In the genomic region with DNA sequence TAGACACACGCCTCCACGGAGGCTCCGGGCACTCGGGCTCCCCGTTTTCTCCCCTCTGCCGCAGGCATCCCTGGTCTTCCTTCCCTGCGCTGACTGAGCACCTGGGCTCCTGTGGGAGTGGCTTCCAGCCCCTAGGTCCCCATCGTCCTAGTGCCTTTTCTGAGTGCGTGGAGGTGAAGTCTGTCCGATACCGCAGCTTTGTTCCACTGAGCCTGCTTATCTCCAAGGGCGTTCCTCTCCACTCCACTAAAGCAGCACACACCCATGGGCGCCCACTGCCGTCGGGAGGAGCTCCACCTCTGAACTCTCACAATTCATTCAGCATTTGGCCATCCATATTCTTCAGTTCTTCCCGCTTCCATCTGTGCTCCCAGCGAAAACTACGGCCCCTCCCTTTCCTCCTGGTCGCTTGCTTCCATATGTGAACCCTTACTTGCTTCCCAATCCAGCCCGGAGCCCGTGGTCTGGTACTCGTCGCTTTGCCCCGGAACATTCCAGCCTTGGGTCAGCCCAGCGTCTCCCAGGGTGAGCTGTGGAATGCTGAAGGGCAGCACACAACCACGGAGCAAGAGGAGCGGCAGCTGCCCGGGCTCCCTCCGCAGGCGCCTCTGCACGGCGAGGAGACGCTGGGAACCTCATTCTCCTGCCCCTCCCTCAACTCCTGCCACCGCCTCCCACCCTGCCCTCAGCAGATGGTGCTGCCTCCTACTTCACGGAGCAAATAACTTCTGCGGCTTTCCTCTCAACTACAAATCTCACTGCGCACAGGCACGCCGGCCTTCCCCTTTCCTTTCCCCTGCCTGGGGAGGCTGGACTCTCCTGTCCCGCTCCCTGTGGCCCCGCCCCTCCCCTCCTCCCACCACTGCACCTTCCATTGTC, we compare ENCODE assay signal across 9 cellular contexts. TPM values are rescaled to one million over a fixed set of nuclear protein-coding genes. Genes with fewer than 3 reads are reported as not detected.
A peak's percentile ranks its signal among the peaks of the same experiment; 100 is the strongest.
DNase-seq lines count a peak whose midpoint lies in the region; ATAC-seq and TF ChIP-seq lines count a peak whose summit lies in the region.
"Had no signal": no experiment of that assay in that cellular context is flagged by ENCODE, and none has a peak within 500 bp of the region (broad histone marks: within the 10 kb centered on the region; RNA-seq: fewer than 3 reads in every experiment).

No MANE protein-coding gene starts in this region.

- H3K27ac Mint-ChIP-seq in stimulated activated memory B cell treated with anti-CD40 and anti-IgM and Interleukin-4, amounts not matched to agents 10 μg/mL and 1 μg/mL and 100 μg/mL, for 72 hours: peak overlapping the region; percentile 70

- no peak for TF ChIP-seq POLR2A in lower leg skin (IDR thresholded peaks at IDR 0.05)

- WGBS in ectodermal cell, 2 experiments: 3 to 5% methylated on average over 41 of the region's 41 CpGs
- WGBS in lower leg skin, 2 donors: 1 to 2% methylated on average over 41 of the region's 41 CpGs

- intact Hi-C loops in lower leg skin (cut with DNase I; ENCODE audit: low total_unique reads): no loop called here

- no peaks in the 10 kb centered on the region for H3K79me2 ChIP-seq in DND-41 (ENCODE audit: insufficient read depth, low read length)

- peaks cover 21% of the 10 kb centered on the region for H3K36me3 Mint-ChIP-seq in stimulated activated memory B cell treated with anti-CD40 and anti-IgM and Interleukin-4, amounts not matched to agents 10 μg/mL and 1 μg/mL and 100 μg/mL, for 72 hours

- peaks cover 30% of the 10 kb centered on the region for H3K27me3 ChIP-seq in DND-41 (ENCODE audit: insufficient read depth, low read length, poor library complexity)
- H3K27me3 ChIP-seq in ectodermal cell (ENCODE audit: control insufficient read depth, insufficient read depth, low read length, poor library complexity, severe bottlenecking): peaks cover 26% of the 10 kb centered on the region

- H3K27me3 Mint-ChIP-seq in stimulated activated memory B cell treated with anti-CD40 and anti-IgM and Interleukin-4, amounts not matched to agents 10 μg/mL and 1 μg/mL and 100 μg/mL, for 72 hours: peaks cover 24% of the 10 kb centered on the region

- no peak overlapping the region for H3K27ac ChIP-seq in DND-41 (ENCODE audit: low read length)
- peak overlapping the region; percentile 1 for H3K27ac ChIP-seq in ectodermal cell (ENCODE audit: insufficient read depth, low read depth, low read length, poor library complexity, severe bottlenecking)

- H3K4me3 Mint-ChIP-seq in stimulated activated memory B cell treated with anti-CD40 and anti-IgM and Interleukin-4, amounts not matched to agents 10 μg/mL and 1 μg/mL and 100 μg/mL, for 72 hours: peak overlapping the region; percentile 88

- H3K4me1 Mint-ChIP-seq in stimulated activated memory B cell treated with anti-CD40 and anti-IgM and Interleukin-4, amounts not matched to agents 10 μg/mL and 1 μg/mL and 100 μg/mL, for 72 hours: peaks cover 23% of the 10 kb centered on the region

- TF ChIP-seq CTCF in DND-41 (IDR thresholded peaks at IDR 0.05; ENCODE audit: borderline replicate concordance, extremely low read depth, low read length, poor library complexity, severe bottlenecking): peak; percentile 22
- TF ChIP-seq CTCF in lower leg skin (IDR thresholded peaks at IDR 0.05): no peak

- H2AFZ ChIP-seq in DND-41 (ENCODE audit: low read depth, low read length): no peak overlapping the region; the same call in 1 of the 2 replicates

- peak; percentile 73 for ATAC-seq in DND-41 (ENCODE audit: insufficient read depth, low read depth)
- ATAC-seq in stimulated activated memory B cell treated with anti-CD40 and anti-IgM and Interleukin-4, amounts not matched to agents 10 μg/mL and 1 μg/mL and 100 μg/mL, for 72 hours: peak; percentile 82

- peaks cover 19% of the 10 kb centered on the region for H3K36me3 ChIP-seq in DND-41 (ENCODE audit: insufficient read depth, low read length)
- H3K36me3 ChIP-seq in ectodermal cell (ENCODE audit: control insufficient read depth, insufficient read depth, low read length): peaks cover 5% of the 10 kb centered on the region

- DNase-seq in DND-41 (peak; percentile 34), MV-4-11 (lab: John Stamatoyannopoulos, UW) (peak; percentile 44), lower leg skin (ENCODE audit: low spot score in 2 of 2) (peak in 1 of 2 donors; percentile 90), ureter (ENCODE audit: low spot score) (no peak)
- peak; percentile 45 for DNase-seq in activated CD4-positive, CD25-positive, alpha-beta regulatory T cell treated with anti-CD3 and anti-CD28 coated beads, Interleukin-2, amount 50 U/mL, for 72 hours
- no peak for DNase-seq in effector CD8-positive, alpha-beta T cell (lab: John Stamatoyannopoulos, UW)

- peaks cover 4% of the 10 kb centered on the region for H4K20me1 ChIP-seq in DND-41 (ENCODE audit: insufficient read depth, low read length)

- H3K9me3 Mint-ChIP-seq in stimulated activated memory B cell treated with anti-CD40 and anti-IgM and Interleukin-4, amounts not matched to agents 10 μg/mL and 1 μg/mL and 100 μg/mL, for 72 hours: no peaks in the 10 kb centered on the region

- H3K4me1 ChIP-seq in DND-41 (ENCODE audit: insufficient read depth, low read length): peaks cover 4% of the 10 kb centered on the region
- H3K4me1 ChIP-seq in ectodermal cell (ENCODE audit: control insufficient read depth, insufficient read depth, low read length): peaks cover 6% of the 10 kb centered on the region

- H3K4me3 ChIP-seq in DND-41 (ENCODE audit: low read depth in 1 of 2, low read length in 2 of 2) (no peak overlapping the region), ectodermal cell (ENCODE audit: insufficient read depth, low read depth, low read length) (peak overlapping the region; percentile 8), lower leg skin (ENCODE audit: low read depth, poor library complexity, severe bottlenecking) (peak overlapping the region; percentile 2)

- no peak overlapping the region for H3K9ac ChIP-seq in DND-41 (ENCODE audit: low read depth, low read length)

- H3K9me3 ChIP-seq in DND-41 (ENCODE audit: insufficient read depth, low read length, severe bottlenecking): no peaks in the 10 kb centered on the region
- H3K9me3 ChIP-seq in ectodermal cell (ENCODE audit: control insufficient read depth, low read length): no peaks in the 10 kb centered on the region

- no peak overlapping the region for H3K4me2 ChIP-seq in DND-41 (ENCODE audit: insufficient read depth, low read length)

RNA-seq across cellular contexts. Expression of a gene that starts 27.5 kb away (rescaled TPM):
- 44.3 TPM for polyA plus RNA-seq in ectodermal cell (2013, experiment 1 of 4)
- polyA plus RNA-seq in ectodermal cell (2013, experiment 2 of 4): 38.5 TPM
- 31.8 TPM for polyA plus RNA-seq in ectodermal cell (2013, experiment 3 of 4)
- 35.7 TPM for polyA plus RNA-seq in ectodermal cell (2013, experiment 4 of 4)
- total RNA-seq in lower leg skin: 10 to 100 TPM in 3 of 4 donors, 1 to 10 TPM in 1; 9.1 to 30.8 (median 19.6) TPM
- total RNA-seq in ureter: 40.7 TPM

RNA-seq across cellular contexts. Expression of a gene that starts 31.9 kb away (rescaled TPM):
- polyA plus RNA-seq in ectodermal cell (2013, experiment 1 of 4): not detected
- polyA plus RNA-seq in ectodermal cell (2013, experiment 2 of 4): not detected
- polyA plus RNA-seq in ectodermal cell (2013, experiment 3 of 4): not detected
- not detected for polyA plus RNA-seq in ectodermal cell (2013, experiment 4 of 4)
- total RNA-seq in lower leg skin: not detected
- not detected for total RNA-seq in ureter
- total RNA-seq: subcutaneous adipose tissue had no signal

RNA-seq across cellular contexts. Expression of a gene that starts 52.3 kb away (rescaled TPM):
- 0.67 TPM for polyA plus RNA-seq in ectodermal cell (2013, experiment 1 of 4)
- polyA plus RNA-seq in ectodermal cell (2013, experiment 2 of 4): 0.37 TPM
- polyA plus RNA-seq in ectodermal cell (2013, experiment 3 of 4): 0.43 TPM
- polyA plus RNA-seq in ectodermal cell (2013, experiment 4 of 4): 0.49 TPM
- total RNA-seq in lower leg skin (10 to 100 TPM; 14.7 to 42.1 (median 21.8) TPM), ureter (12.5 TPM)

Comparison
In these comparisons a context has a peak if more than half of its experiments do, and no peak if none do; other contexts are left out.
1. DNase-seq: peak in DND-41 (single experiment), MV-4-11 (single experiment) and activated CD4-positive, CD25-positive, alpha-beta regulatory T cell treated with anti-CD3 and anti-CD28 coated beads, Interleukin-2, amount 50 U/mL, for 72 hours (single experiment); none in ureter (single experiment) and effector CD8-positive, alpha-beta T cell (single experiment).
2. H3K4me3 ChIP-seq: peak in ectodermal cell (single experiment) and lower leg skin (single experiment); none in DND-41 (0 of 2).